Comparison of ENCODE assay signal across 18 cellular contexts in genomic region chr1:171948491-171948890, GRCh38.
A peak's percentile ranks its signal among the peaks of the same experiment; 100 is the strongest.
DNase-seq lines count a peak whose midpoint lies in the region; TF ChIP-seq lines count a peak whose summit lies in the region.
"Had no signal": no experiment of that assay in that cellular context is flagged by ENCODE, and none has a peak within 500 bp of the region (broad histone marks: within the 10 kb centered on the region; RNA-seq: fewer than 3 reads in every experiment).

No MANE protein-coding gene starts in this region.

- no peak overlapping the region for H3K4me3 Mint-ChIP-seq in endothelial cell (ENCODE audit: unreplicated experiment)
- H3K4me3 Mint-ChIP-seq: activated naive CD4-positive, alpha-beta T cell treated with anti-CD3 and anti-CD28 coated beads, Interleukin-2, amount 10 ng/mL, durations not matched to agents 7 days and 5 days; CD8-positive, alpha-beta T cell; stimulated activated effector memory CD8-positive, alpha-beta T cell treated with anti-CD3 and anti-CD28 coated beads, Interleukin-12 subunit alpha, Interleukin-12 subunit beta, amount 100 ng/mL, for 72 hours had no signal

- no peaks in the 10 kb centered on the region for H3K36me3 Mint-ChIP-seq in endothelial cell (ENCODE audit: low read depth, unreplicated experiment)
- H3K36me3 Mint-ChIP-seq: activated naive CD4-positive, alpha-beta T cell treated with anti-CD3 and anti-CD28 coated beads, Interleukin-2, amount 10 ng/mL, durations not matched to agents 7 days and 5 days; CD8-positive, alpha-beta T cell; stimulated activated effector memory CD8-positive, alpha-beta T cell treated with anti-CD3 and anti-CD28 coated beads, Interleukin-12 subunit alpha, Interleukin-12 subunit beta, amount 100 ng/mL, for 72 hours had no signal

- no peak for TF ChIP-seq POLR2A in stomach (IDR thresholded peaks at IDR 0.05)

- DNase-seq in GM04504 (ENCODE audit: low read depth) (peak; percentile 8), OCI-M1 (lab: John Stamatoyannopoulos, UW) (peak; percentile 70), endothelial cell (ENCODE audit: low spot score) (no peak), non-pigmented ciliary epithelial cell (ENCODE audit: low read depth) (peak; percentile 15), stomach (no peak), dorsolateral prefrontal cortex (no peak), OCI-M2 (lab: John Stamatoyannopoulos, UW; ENCODE audit: unreplicated experiment) (no peak)
- DNase-seq: activated CD8-positive, alpha-beta memory T cell treated with anti-CD3 and anti-CD28 coated beads, Interleukin-2, amount 50 U/mL, for 48 hours; activated naive CD4-positive, alpha-beta T cell treated with anti-CD3 and anti-CD28 coated beads, Interleukin-2, amount 10 ng/mL, durations not matched to agents 7 days and 5 days; caudate nucleus; CD8-positive, alpha-beta T cell; GDM1; NCI-H2081; sigmoid colon; stimulated activated CD4-positive, alpha-beta T cell treated with anti-CD3 and anti-CD28 coated beads, Interleukin-4, amount 100 ng/mL, for 4 hours had no signal

- H3K9me3 Mint-ChIP-seq in endothelial cell (ENCODE audit: unreplicated experiment) = no peaks in the 10 kb centered on the region
- H3K9me3 Mint-ChIP-seq: activated naive CD4-positive, alpha-beta T cell treated with anti-CD3 and anti-CD28 coated beads, Interleukin-2, amount 10 ng/mL, durations not matched to agents 7 days and 5 days; CD8-positive, alpha-beta T cell; stimulated activated effector memory CD8-positive, alpha-beta T cell treated with anti-CD3 and anti-CD28 coated beads, Interleukin-12 subunit alpha, Interleukin-12 subunit beta, amount 100 ng/mL, for 72 hours had no signal

- H3K9me3 ChIP-seq in stomach = no peaks in the 10 kb centered on the region
- H3K9me3 ChIP-seq: sigmoid colon, SJCRH30 had no signal

- H3K36me3 ChIP-seq in stomach = no peaks in the 10 kb centered on the region
- H3K36me3 ChIP-seq: sigmoid colon, SJCRH30 had no signal

- WGBS in stomach, 5 donors = 4 to 17% (median 14%) methylated on average over 1 of the region's 1 CpG

- H3K27me3 ChIP-seq in stomach = no peaks in the 10 kb centered on the region
- H3K27me3 ChIP-seq in dorsolateral prefrontal cortex = no peaks in the 10 kb centered on the region
- H3K27me3 ChIP-seq: sigmoid colon, SJCRH30 had no signal

- TF ChIP-seq EP300 in stomach (IDR thresholded peaks at IDR 0.05) = no peak

- peak overlapping the region; percentile 20 for H3K27ac Mint-ChIP-seq in endothelial cell (ENCODE audit: unreplicated experiment)
- H3K27ac Mint-ChIP-seq: activated naive CD4-positive, alpha-beta T cell treated with anti-CD3 and anti-CD28 coated beads, Interleukin-2, amount 10 ng/mL, durations not matched to agents 7 days and 5 days; CD8-positive, alpha-beta T cell; stimulated activated effector memory CD8-positive, alpha-beta T cell treated with anti-CD3 and anti-CD28 coated beads, Interleukin-12 subunit alpha, Interleukin-12 subunit beta, amount 100 ng/mL, for 72 hours had no signal

- H3K4me3 ChIP-seq in stomach (no peak overlapping the region), dorsolateral prefrontal cortex (no peak overlapping the region)
- H3K4me3 ChIP-seq: lung, sigmoid colon, SJCRH30 had no signal

- intact Hi-C loops in stomach (cut with DNase I; ENCODE audit: low total_unique reads) = no loop called here
- intact Hi-C loops in dorsolateral prefrontal cortex (cut with DNase I) = no loop called here

- peaks cover 3% of the 10 kb centered on the region for H3K4me1 Mint-ChIP-seq in endothelial cell (ENCODE audit: unreplicated experiment)
- H3K4me1 Mint-ChIP-seq: activated naive CD4-positive, alpha-beta T cell treated with anti-CD3 and anti-CD28 coated beads, Interleukin-2, amount 10 ng/mL, durations not matched to agents 7 days and 5 days; stimulated activated effector memory CD8-positive, alpha-beta T cell treated with anti-CD3 and anti-CD28 coated beads, Interleukin-12 subunit alpha, Interleukin-12 subunit beta, amount 100 ng/mL, for 72 hours had no signal

- peaks cover 0 to 12% (median 2%) of the 10 kb centered on the region in 4 donors for H3K4me1 ChIP-seq in stomach
- H3K4me1 ChIP-seq: sigmoid colon had no signal

- TF ChIP-seq CTCF in endothelial cell (IDR thresholded peaks at IDR 0.05; ENCODE audit: unreplicated experiment) = no peak
- no peak for TF ChIP-seq CTCF in stomach (IDR thresholded peaks at IDR 0.05)
- no peak for TF ChIP-seq CTCF in dorsolateral prefrontal cortex (IDR thresholded peaks at IDR 0.05 in 54 of 56, conservative IDR thresholded peaks at IDR 0.05 in 2 of 56; ENCODE audit: low read depth in 1 of 56, partially characterized antibody in 56 of 56)

- H3K27me3 Mint-ChIP-seq in endothelial cell (ENCODE audit: unreplicated experiment) = no peaks in the 10 kb centered on the region
- H3K27me3 Mint-ChIP-seq: activated naive CD4-positive, alpha-beta T cell treated with anti-CD3 and anti-CD28 coated beads, Interleukin-2, amount 10 ng/mL, durations not matched to agents 7 days and 5 days had no signal

- H3K27ac ChIP-seq in stomach (no peak overlapping the region), dorsolateral prefrontal cortex (peak overlapping the region in 1 of 59 donors; percentile 3)
- H3K27ac ChIP-seq: sigmoid colon, SJCRH30 had no signal

Comparison
In these comparisons a context has a peak if more than half of its experiments do, and no peak if none do; other contexts are left out.
1. DNase-seq: peak in GM04504 (single experiment), OCI-M1 (single experiment) and non-pigmented ciliary epithelial cell (single experiment); none in endothelial cell (single experiment), stomach (single experiment), dorsolateral prefrontal cortex (0 of 10) and OCI-M2 (single experiment).